Comparison of ENCODE assay signal across 9 cellular contexts in the genomic region with DNA sequence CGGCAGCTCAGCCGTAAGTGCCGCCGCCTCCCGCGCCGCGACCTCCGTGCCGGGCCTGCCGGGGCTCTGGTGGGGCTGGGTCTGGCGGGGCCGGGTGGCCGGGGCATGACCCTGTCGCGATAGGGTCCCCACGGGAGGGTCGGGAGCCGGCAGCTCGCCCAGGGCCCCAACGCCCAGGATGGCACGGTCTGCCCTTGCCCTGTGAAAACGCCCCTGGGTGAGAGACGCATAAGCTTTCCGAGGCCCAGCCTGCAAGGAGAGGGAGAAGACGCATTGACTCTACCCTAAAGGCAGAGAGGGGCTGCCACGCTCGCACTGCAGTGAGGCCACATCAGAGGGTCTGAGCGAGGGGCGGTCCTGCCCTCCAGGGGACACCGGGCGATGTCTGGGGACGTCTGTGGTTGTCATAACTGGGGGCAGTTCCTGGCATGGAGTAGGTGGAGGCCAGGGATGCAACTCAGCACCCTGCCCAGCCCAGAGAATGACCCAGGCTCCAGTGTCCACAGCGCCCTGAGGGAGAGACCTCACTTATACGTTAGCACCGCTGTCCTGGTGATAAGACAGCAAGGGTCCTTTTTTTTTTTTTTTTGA. TPM values are rescaled to one million over a fixed set of nuclear protein-coding genes. Genes with fewer than 3 reads are reported as not detected.
A peak's percentile ranks its signal among the peaks of the same experiment; 100 is the strongest.
DNase-seq lines count a peak whose midpoint lies in the region; ATAC-seq and TF ChIP-seq lines count a peak whose summit lies in the region.
"Had no signal": no experiment of that assay in that cellular context is flagged by ENCODE, and none has a peak within 500 bp of the region (broad histone marks: within the 10 kb centered on the region; RNA-seq: fewer than 3 reads in every experiment).

No MANE protein-coding gene starts in this region.

- no peak for TF ChIP-seq CTCF in BJ (IDR thresholded peaks at IDR 0.05; ENCODE audit: insufficient read depth, low read depth, low read length)

- H3K4me1 ChIP-seq in mesodermal cell (ENCODE audit: control insufficient read depth, insufficient read depth, low read length, poor library complexity, severe bottlenecking) (no peaks in the 10 kb centered on the region), urinary bladder (ENCODE audit: insufficient read depth) (no peaks in the 10 kb centered on the region)

- peak overlapping the region; percentile 48 for H3K4me3 ChIP-seq in BJ (ENCODE audit: low read depth, low read length)
- H3K4me3 ChIP-seq in mesodermal cell (ENCODE audit: extremely low read depth, insufficient read depth, low read length, poor library complexity, severe bottlenecking), result peak overlapping the region; percentile 72
- peak overlapping the region; percentile 97 for H3K4me3 ChIP-seq in urinary bladder (ENCODE audit: low read depth, low read length)

- no peak for DNase-seq in BJ (ENCODE audit: low read depth)
- DNase-seq in NCI-H2227 (lab: John Stamatoyannopoulos, UW; ENCODE audit: unreplicated experiment), result peak; percentile 33
- no peak for DNase-seq in AML-193 (lab: John Stamatoyannopoulos, UW)
- DNase-seq in KG1 (lab: John Stamatoyannopoulos, UW), result no peak

- H3K36me3 ChIP-seq in BJ (ENCODE audit: control insufficient read depth, insufficient read depth, low read length) (peaks cover 1% of the 10 kb centered on the region; the same call in 1 of the 2 replicates), mesodermal cell (ENCODE audit: control insufficient read depth, insufficient read depth, low read length) (peaks cover 12% of the 10 kb centered on the region), urinary bladder (ENCODE audit: insufficient read depth) (no peaks in the 10 kb centered on the region)

- ATAC-seq in GM21390 (IDR thresholded peaks at IDR 0.05; ENCODE audit: unreplicated experiment), result peak; percentile 3

- CTCF ChIA-PET in BJ (lab: Yijun Ruan, JAX), result interaction anchor here (0.7 to 1.9 kb wide), 5 partner anchors 15 to 1777 kb away, joined by 3 to 9 read pairs (median 4); no protein-coding TSS in a partner anchor

- POLR2A ChIA-PET in BJ (lab: Charles Lee), result no interaction called here

- H3K9me3 ChIP-seq in mesodermal cell (ENCODE audit: control insufficient read depth, low read length), result peaks cover 5% of the 10 kb centered on the region

- H3K27ac ChIP-seq in cingulate gyrus (ENCODE audit: low read depth, low read length) (peak overlapping the region; percentile 47), mesodermal cell (ENCODE audit: low read depth, low read length, severe bottlenecking) (no peak overlapping the region), urinary bladder (ENCODE audit: low read depth) (no peak overlapping the region)

- 5 to 6% methylated on average over 28 to 29 of the region's 36 CpGs for WGBS in mesodermal cell (ENCODE audit: insufficient coverage in 2 of 2), 2 experiments
- WGBS in urinary bladder, result 2% methylated on average over 36 of the region's 36 CpGs

- no peaks in the 10 kb centered on the region for H3K27me3 ChIP-seq in BJ (ENCODE audit: control insufficient read depth, insufficient read depth, low read length)

RNA-seq across cellular contexts. Expression of a gene that starts 0.5 kb away (rescaled TPM):
- polyA plus RNA-seq in BJ (2011; rRNA removed) (2.1 and 2.2 TPM in 2 replicates), urinary bladder (2.5 TPM)
- 2.0 and 3.3 TPM in 2 replicates for polyA minus RNA-seq in BJ (2011; rRNA and poly(A)+ RNA removed)
- 5.1 TPM for polyA plus RNA-seq in mesodermal cell (2013, experiment 1 of 2)
- polyA plus RNA-seq in mesodermal cell (2013, experiment 2 of 2), result 5.1 TPM
- 6.0 TPM for total RNA-seq in urinary bladder

RNA-seq across cellular contexts. Expression of a gene that starts 21.1 kb away (rescaled TPM):
- polyA plus RNA-seq in BJ (2011; rRNA removed) (3.0 and 5.0 TPM in 2 replicates), urinary bladder (4.4 TPM)
- 3.9 and 5.1 TPM in 2 replicates for polyA minus RNA-seq in BJ (2011; rRNA and poly(A)+ RNA removed)
- polyA plus RNA-seq in mesodermal cell (2013, experiment 1 of 2), result 10.3 TPM
- polyA plus RNA-seq in mesodermal cell (2013, experiment 2 of 2), result 11.6 TPM
- 14.8 TPM for total RNA-seq in urinary bladder

RNA-seq across cellular contexts. Expression of a gene that starts 34.9 kb away (rescaled TPM):
- polyA plus RNA-seq in BJ (2011; rRNA removed), result 43.5 and 71.7 TPM in 2 replicates
- 34.3 and 48.9 TPM in 2 replicates for polyA minus RNA-seq in BJ (2011; rRNA and poly(A)+ RNA removed)
- 64.4 TPM for polyA plus RNA-seq in mesodermal cell (2013, experiment 1 of 2)
- polyA plus RNA-seq in mesodermal cell (2013, experiment 2 of 2), result 54.1 TPM
- 29.2 TPM for total RNA-seq in urinary bladder
- polyA plus RNA-seq in urinary bladder, result 50.4 TPM

RNA-seq across cellular contexts. Expression of a gene that starts 37.1 kb away (rescaled TPM):
- polyA plus RNA-seq in BJ (2011; rRNA removed) (45.2 and 88.2 TPM in 2 replicates), urinary bladder (65.5 TPM)
- polyA minus RNA-seq in BJ (2011; rRNA and poly(A)+ RNA removed), result 21.1 and 32.7 TPM in 2 replicates
- polyA plus RNA-seq in mesodermal cell (2013, experiment 1 of 2), result 62.2 TPM
- 50.2 TPM for polyA plus RNA-seq in mesodermal cell (2013, experiment 2 of 2)
- total RNA-seq in urinary bladder, result 17.6 TPM

RNA-seq across cellular contexts. Expression of a gene that starts 46.9 kb away (rescaled TPM):
- polyA plus RNA-seq in BJ (2011; rRNA removed) (not detected in 2 replicates), urinary bladder (0.08 TPM)
- not detected in 2 replicates for polyA minus RNA-seq in BJ (2011; rRNA and poly(A)+ RNA removed)
- polyA plus RNA-seq in mesodermal cell (2013, experiment 1 of 2), result not detected
- not detected for polyA plus RNA-seq in mesodermal cell (2013, experiment 2 of 2)
- 1.3 TPM for total RNA-seq in urinary bladder
- total RNA-seq: pulmonary artery endothelial cell had no signal
